ENCODE assay signal across 12 cellular contexts in the genomic region with DNA sequence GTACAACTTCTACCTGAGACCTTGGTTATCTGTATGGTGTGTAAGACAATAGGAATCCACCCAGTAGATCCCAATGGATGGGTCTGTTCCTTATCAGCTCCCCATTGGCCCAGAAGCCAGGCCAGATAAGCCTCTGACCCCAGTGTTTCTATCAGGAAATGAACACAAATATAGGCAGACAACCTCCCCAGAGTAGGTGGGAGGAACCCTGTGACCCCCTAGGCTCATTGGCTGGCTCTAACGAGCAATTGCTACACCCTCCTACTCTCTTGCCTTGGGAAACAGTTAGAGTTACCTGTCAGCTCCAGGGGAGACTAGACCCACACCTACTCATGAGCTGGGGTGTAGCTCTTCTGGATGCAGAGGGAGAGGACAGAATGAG.
DNase-seq lines count a peak whose midpoint lies in the region; ATAC-seq and TF ChIP-seq lines count a peak whose summit lies in the region.
"Had no signal": no experiment of that assay in that cellular context is flagged by ENCODE, and none has a peak within 500 bp of the region (broad histone marks: within the 10 kb centered on the region; RNA-seq: fewer than 3 reads in every experiment).

No MANE protein-coding gene starts in this region.

- no peak overlapping the region for H3K4me3 Mint-ChIP-seq in WTC11
- H3K4me3 Mint-ChIP-seq: neural crest cell had no signal

- in situ Hi-C loops in Panc1 (cut with HindIII; ENCODE audit: low pct_unique_long_range_greater_than_20kb, low sequenced_read_pairs): no loop called here

- no peaks in the 10 kb centered on the region for H4K20me1 ChIP-seq in MM.1S (ENCODE audit: insufficient read depth, low read length)

- H3K4me1 Mint-ChIP-seq in WTC11: peaks cover 2% of the 10 kb centered on the region; the same call in 1 of the 2 replicates

- POLR2A ChIA-PET in GM10248 (lab: Yijun Ruan, JAX): interaction anchor here (1.1 kb wide), 1 partner anchor 28 kb away, joined by 4 read pairs; no protein-coding TSS in a partner anchor
- POLR2A ChIA-PET in Panc1 (lab: Charles Lee): no interaction called here
- POLR2A ChIA-PET in HEK293T (lab: Yijun Ruan, JAX): no interaction called here
- POLR2A ChIA-PET in WTC11 (lab: Charles Lee): no interaction called here

- no peaks in the 10 kb centered on the region for H3K9me2 ChIP-seq in MM.1S (replicated peaks; ENCODE audit: insufficient read depth, low read length)

- no peaks in the 10 kb centered on the region for H3K36me3 ChIP-seq in Panc1 (ENCODE audit: control insufficient read depth, insufficient read depth, low read length)
- H3K36me3 ChIP-seq in MM.1S (replicated peaks; ENCODE audit: insufficient read depth, low read length): no peaks in the 10 kb centered on the region

- H3K27ac ChIP-seq in Panc1 (ENCODE audit: low read length) (peak overlapping the region; percentile 78), MM.1S (ENCODE audit: low read length) (no peak overlapping the region)

- peaks cover 6% of the 10 kb centered on the region; the same call in 1 of the 2 replicates for H3F3A ChIP-seq in MM.1S (ENCODE audit: insufficient read depth, low read length)

- H2AFZ ChIP-seq in MM.1S (ENCODE audit: low read length): no peak overlapping the region

- TF ChIP-seq CTCF in GM10248 (IDR thresholded peaks at IDR 0.05; ENCODE audit: control extremely low read depth, extremely low read depth, low read depth, missing control alignments) (no peak), Panc1 (IDR thresholded peaks at IDR 0.05) (no peak), WTC11 (IDR thresholded peaks at IDR 0.05) (no peak), MM.1S (IDR thresholded peaks at IDR 0.05; ENCODE audit: low read length) (no peak)

- no peaks in the 10 kb centered on the region for H3K9me3 Mint-ChIP-seq in WTC11
- H3K9me3 Mint-ChIP-seq: neural crest cell had no signal

- CTCF ChIA-PET in GM10248 (lab: Yijun Ruan, JAX) (interaction anchor here (0.6 to 12.8 kb wide), 6 partner anchors 9 to 985 kb away, joined by 3 to 285 read pairs (median 5); no protein-coding TSS in a partner anchor), Panc1 (lab: Charles Lee) (interaction anchor here (1.1 kb wide), 1 partner anchor 25 kb away, joined by 4 read pairs; no protein-coding TSS in a partner anchor), HEK293T (lab: Yijun Ruan, JAX) (interaction anchor here (0.7 kb wide), 1 partner anchor 282 kb away, joined by 3 read pairs; no protein-coding TSS in a partner anchor), WTC11 (lab: Charles Lee) (no interaction called here)

- no TSS peak for BruUV-seq in Panc1 (replicated peaks; lab: Mats Ljungman, UMichigan)

- H3K9me3 ChIP-seq in Panc1 (ENCODE audit: control insufficient read depth, insufficient read depth, low read depth, low read length) (no peaks in the 10 kb centered on the region), MM.1S (replicated peaks; ENCODE audit: insufficient read depth, low read length) (no peaks in the 10 kb centered on the region)

- H3K36me3 Mint-ChIP-seq in WTC11: no peaks in the 10 kb centered on the region

- no peaks in the 10 kb centered on the region for H3K27me3 ChIP-seq in Panc1 (ENCODE audit: control insufficient read depth, insufficient read depth, low read length)
- H3K27me3 ChIP-seq in MM.1S (replicated peaks; ENCODE audit: insufficient read depth, low read length): no peaks in the 10 kb centered on the region

- no peaks in the 10 kb centered on the region for H3K79me2 ChIP-seq in MM.1S (ENCODE audit: low read length)

- DNase-seq in GM10248 (ENCODE audit: extremely low spot score) (peak; percentile 53), Panc1 (ENCODE audit: low read depth, low spot score) (no peak), HEK293T (ENCODE audit: extremely low spot score) (no peak), WTC11 (ENCODE audit: low spot score) (no peak), MM.1S (no peak)
- DNase-seq in stimulated activated naive CD8-positive, alpha-beta T cell treated with anti-CD3 and anti-CD28 coated beads, Interleukin-15, Interleukin-2, amounts not matched to agents 100 U/mL and 50 U/mL, for 24 hours: no peak
- DNase-seq: activated T-cell treated with anti-CD3 and anti-CD28 coated beads, Interleukin-2, amount 50 U/mL, for 48 hours; effector memory CD4-positive, alpha-beta T cell; IMR-90 had no signal

- H3K9ac ChIP-seq in MM.1S (ENCODE audit: low read length): no peak overlapping the region

- peaks cover 4% of the 10 kb centered on the region for H3K27me3 Mint-ChIP-seq in WTC11 (ENCODE audit: low read depth)

- peaks cover 26% of the 10 kb centered on the region for H3K4me1 ChIP-seq in Panc1 (ENCODE audit: control insufficient read depth, insufficient read depth, low read length)
- peaks cover 38% of the 10 kb centered on the region for H3K4me1 ChIP-seq in MM.1S (ENCODE audit: low read length)

- H3K4me2 ChIP-seq in MM.1S (ENCODE audit: low read depth, low read length): no peak overlapping the region

- H3K4me3 ChIP-seq in Panc1 (ENCODE audit: low read depth in 2 of 2, low read length in 2 of 2): no peak overlapping the region
- H3K4me3 ChIP-seq in MM.1S (ENCODE audit: low read length): no peak overlapping the region

- no peak overlapping the region for H3K27ac Mint-ChIP-seq in WTC11

- intact Hi-C loops in Panc1 (cut with micrococcal nuclease; ENCODE audit: unreplicated experiment): loop anchor here (10.0 kb wide), 1 partner anchor 369 kb away; a partner anchor contains a TSS

- ATAC-seq in GM21381 (IDR thresholded peaks at IDR 0.05; ENCODE audit: unreplicated experiment): peak; percentile 25
- ATAC-seq in HG03354 (IDR thresholded peaks at IDR 0.05; ENCODE audit: poor library complexity, severe bottlenecking, unreplicated experiment): peak; percentile 31
- ATAC-seq in Panc1: no peak
- no peak for ATAC-seq in WTC11
- ATAC-seq in stimulated activated naive CD8-positive, alpha-beta T cell treated with anti-CD3 and anti-CD28 coated beads, Interleukin-15, Interleukin-2, amounts not matched to agents 100 U/mL and 50 U/mL, for 24 hours: no peak

TF ChIP-seq in HEK293T, 16 proteins besides CTCF, POLR2A, EP300 and RAD21:
- TF ChIP-seq SUZ12 (IDR thresholded peaks at IDR 0.05) (no peak), ELF4 (IDR thresholded peaks at IDR 0.05) (no peak), HDGF (IDR thresholded peaks at IDR 0.05; ENCODE audit: borderline replicate concordance) (no peak), FOXK2 (IDR thresholded peaks at IDR 0.05) (no peak), CTBP1 (IDR thresholded peaks at IDR 0.05; ENCODE audit: borderline replicate concordance) (no peak), FOXA1 (IDR thresholded peaks at IDR 0.05) (no peak), NFRKB (IDR thresholded peaks at IDR 0.05) (no peak), L3MBTL2 (conservative IDR thresholded peaks at IDR 0.05) (no peak), ARNT (IDR thresholded peaks at IDR 0.05) (no peak), BHLHE40 (IDR thresholded peaks at IDR 0.05; ENCODE audit: borderline replicate concordance) (no peak), FOXM1 (IDR thresholded peaks at IDR 0.05; ENCODE audit: borderline replicate concordance) (no peak), LEF1 (IDR thresholded peaks at IDR 0.05; ENCODE audit: borderline replicate concordance) (no peak), SP1 (IDR thresholded peaks at IDR 0.05) (no peak), ZNF384 (IDR thresholded peaks at IDR 0.05) (no peak), TARDBP (IDR thresholded peaks at IDR 0.05) (no peak)
- TF ChIP-seq, protein P1, sequence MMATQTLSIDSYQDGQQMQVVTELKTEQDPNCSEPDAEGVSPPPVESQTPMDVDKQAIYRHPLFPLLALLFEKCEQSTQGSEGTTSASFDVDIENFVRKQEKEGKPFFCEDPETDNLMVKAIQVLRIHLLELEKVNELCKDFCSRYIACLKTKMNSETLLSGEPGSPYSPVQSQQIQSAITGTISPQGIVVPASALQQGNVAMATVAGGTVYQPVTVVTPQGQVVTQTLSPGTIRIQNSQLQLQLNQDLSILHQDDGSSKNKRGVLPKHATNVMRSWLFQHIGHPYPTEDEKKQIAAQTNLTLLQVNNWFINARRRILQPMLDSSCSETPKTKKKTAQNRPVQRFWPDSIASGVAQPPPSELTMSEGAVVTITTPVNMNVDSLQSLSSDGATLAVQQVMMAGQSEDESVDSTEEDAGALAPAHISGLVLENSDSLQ (IDR thresholded peaks at IDR 0.05): no peak

TF ChIP-seq in WTC11, 78 proteins besides CTCF, POLR2A, EP300 and RAD21 (continues in another document):
- TF ChIP-seq ZNF423 (CRISPR knock-in tag; IDR thresholded peaks at IDR 0.05): no peak
- TF ChIP-seq, protein P2, sequence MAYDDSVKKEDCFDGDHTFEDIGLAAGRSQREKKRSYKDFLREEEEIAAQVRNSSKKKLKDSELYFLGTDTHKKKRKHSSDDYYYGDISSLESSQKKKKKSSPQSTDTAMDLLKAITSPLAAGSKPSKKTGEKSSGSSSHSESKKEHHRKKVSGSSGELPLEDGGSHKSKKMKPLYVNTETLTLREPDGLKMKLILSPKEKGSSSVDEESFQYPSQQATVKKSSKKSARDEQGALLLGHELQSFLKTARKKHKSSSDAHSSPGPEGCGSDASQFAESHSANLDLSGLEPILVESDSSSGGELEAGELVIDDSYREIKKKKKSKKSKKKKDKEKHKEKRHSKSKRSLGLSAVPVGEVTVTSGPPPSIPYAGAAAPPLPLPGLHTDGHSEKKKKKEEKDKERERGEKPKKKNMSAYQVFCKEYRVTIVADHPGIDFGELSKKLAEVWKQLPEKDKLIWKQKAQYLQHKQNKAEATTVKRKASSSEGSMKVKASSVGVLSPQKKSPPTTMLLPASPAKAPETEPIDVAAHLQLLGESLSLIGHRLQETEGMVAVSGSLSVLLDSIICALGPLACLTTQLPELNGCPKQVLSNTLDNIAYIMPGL (CRISPR knock-in tag; IDR thresholded peaks at IDR 0.05): no peak
- TF ChIP-seq ETV6 (CRISPR knock-in tag; IDR thresholded peaks at IDR 0.05): no peak
- no peak for TF ChIP-seq TP53 (CRISPR knock-in tag; IDR thresholded peaks at IDR 0.05)
- TF ChIP-seq, protein P3, sequence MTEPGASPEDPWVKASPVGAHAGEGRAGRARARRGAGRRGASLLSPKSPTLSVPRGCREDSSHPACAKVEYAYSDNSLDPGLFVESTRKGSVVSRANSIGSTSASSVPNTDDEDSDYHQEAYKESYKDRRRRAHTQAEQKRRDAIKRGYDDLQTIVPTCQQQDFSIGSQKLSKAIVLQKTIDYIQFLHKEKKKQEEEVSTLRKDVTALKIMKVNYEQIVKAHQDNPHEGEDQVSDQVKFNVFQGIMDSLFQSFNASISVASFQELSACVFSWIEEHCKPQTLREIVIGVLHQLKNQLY (CRISPR knock-in tag; IDR thresholded peaks at IDR 0.05): no peak

Comparison
In these comparisons a context has a peak if more than half of its experiments do, and no peak if none do; other contexts are left out.
1. ATAC-seq: peak in GM21381 (single experiment) and HG03354 (single experiment); none in Panc1 (single experiment), WTC11 (single experiment) and stimulated activated naive CD8-positive, alpha-beta T cell treated with anti-CD3 and anti-CD28 coated beads, Interleukin-15, Interleukin-2, amounts not matched to agents 100 U/mL and 50 U/mL, for 24 hours (single experiment).